ENCODE assay signal across 8 cellular contexts in the genomic region with DNA sequence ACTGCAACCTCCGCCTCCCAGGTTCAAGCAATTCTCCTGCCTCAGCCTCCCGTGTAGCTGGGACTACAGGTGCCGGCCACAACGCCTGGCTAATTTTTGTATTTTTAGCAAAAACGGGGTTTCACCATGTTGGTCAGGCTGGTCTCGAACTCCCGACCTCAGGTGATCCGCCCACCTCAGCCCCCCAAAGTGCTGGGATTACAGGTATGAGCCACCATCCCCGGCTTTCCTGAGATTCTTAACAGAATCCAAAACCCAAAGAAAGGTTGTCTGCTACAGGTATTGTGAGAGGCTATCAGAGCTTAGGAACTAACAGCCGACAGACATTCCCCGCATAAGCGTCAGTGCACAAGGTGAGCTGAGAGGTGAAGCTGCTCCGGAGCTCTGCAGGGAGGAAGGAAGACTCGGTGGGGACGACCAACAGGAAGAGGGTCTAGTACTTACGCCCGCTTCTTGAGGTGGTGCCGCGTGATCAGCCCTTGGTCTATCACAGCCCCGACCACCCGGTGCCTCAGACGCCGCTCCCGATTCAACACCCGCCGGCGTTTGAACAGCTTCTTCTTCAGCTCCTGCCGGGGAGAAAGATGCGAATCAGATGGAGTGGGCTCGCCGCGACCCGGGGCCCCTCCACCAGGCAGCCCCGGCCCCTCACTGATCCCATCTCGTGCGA. TPM values are rescaled to one million over a fixed set of nuclear protein-coding genes. Genes with fewer than 3 reads are reported as not detected.
DNase-seq lines count a peak whose midpoint lies in the region; ATAC-seq and TF ChIP-seq lines count a peak whose summit lies in the region.

No MANE protein-coding gene starts in this region.

- H3K27me3 Mint-ChIP-seq in WTC11 (ENCODE audit: low read depth): no peaks in the 10 kb centered on the region

- no peaks in the 10 kb centered on the region for H3K9me3 Mint-ChIP-seq in WTC11

- peak; percentile 19 for ATAC-seq in HG02763 (IDR thresholded peaks at IDR 0.05; ENCODE audit: unreplicated experiment)
- peak; percentile 29 for ATAC-seq in WTC11

- H3K9ac ChIP-seq in endocrine pancreas (ENCODE audit: control insufficient read depth, insufficient read depth, low read length) (peak overlapping the region; percentile 95), mucosa of stomach (ENCODE audit: low read length) (peak overlapping the region; percentile 79)

- peak overlapping the region; percentile 97 for H3K4me3 Mint-ChIP-seq in WTC11

- CTCF ChIA-PET in WTC11 (lab: Charles Lee): interaction anchor here (0.7 to 2.2 kb wide), 18 partner anchors 11 to 270 kb away, joined by 3 to 10 read pairs (median 5); partner anchors contain the start of genes B3GAT3, BSCL2, EML3 and GANAB

- POLR2A ChIA-PET in WTC11 (lab: Charles Lee): interaction anchor here (0.8 to 3.2 kb wide), 33 partner anchors 8 to 191 kb away, joined by 3 to 42 read pairs (median 7); partner anchors contain the start of genes B3GAT3, BSCL2, EEF1G and GANAB

- H3K27ac Mint-ChIP-seq in WTC11: peak overlapping the region; percentile 95

- peak overlapping the region; percentile 87 to 96 for H3K27ac ChIP-seq in tibial artery

- peak in 3 of 4 experiments; percentile 26 to 56 (median 42) for DNase-seq in activated CD4-positive, CD25-positive, alpha-beta regulatory T cell (lab: John Stamatoyannopoulos, UW)
- no peak for DNase-seq in activated CD4-positive, CD25-positive, alpha-beta regulatory T cell treated with anti-CD3 and anti-CD28 coated beads, Interleukin-2, amount 50 U/mL, for 72 hours
- DNase-seq in NCI-H146 (lab: John Stamatoyannopoulos, UW): peak; percentile 80
- peak; percentile 60 for DNase-seq in WTC11 (ENCODE audit: low spot score)
- DNase-seq in tibial artery: no peak

- peaks cover 16% of the 10 kb centered on the region for H3K4me1 Mint-ChIP-seq in WTC11

- intact Hi-C loops in tibial artery (cut with DNase I; ENCODE audit: low total_unique reads): no loop called here

- TF ChIP-seq CTCF in WTC11 (IDR thresholded peaks at IDR 0.05) (no peak), tibial artery (IDR thresholded peaks at IDR 0.05) (no peak)

- peaks cover 30% of the 10 kb centered on the region for H3K36me3 Mint-ChIP-seq in WTC11

- H3K36me3 ChIP-seq in endocrine pancreas (ENCODE audit: control insufficient read depth, insufficient read depth, low read length) (no peaks in the 10 kb centered on the region), mucosa of stomach (ENCODE audit: control insufficient read depth, insufficient read depth, low read length) (peaks cover 11% of the 10 kb centered on the region), tibial artery (peaks cover 8 to 27% (median 10%) of the 10 kb centered on the region in 3 donors)

- H3K4me3 ChIP-seq in endocrine pancreas (ENCODE audit: control insufficient read depth, insufficient read depth, low read length) (peak overlapping the region; percentile 44), mucosa of stomach (ENCODE audit: low read length) (peak overlapping the region; percentile 96), tibial artery (peak overlapping the region; percentile 87 to 96)

- H3K27me3 ChIP-seq in endocrine pancreas (ENCODE audit: control insufficient read depth, insufficient read depth, low read length) (no peaks in the 10 kb centered on the region), mucosa of stomach (ENCODE audit: control insufficient read depth, insufficient read depth, low read length) (no peaks in the 10 kb centered on the region), tibial artery (no peaks in the 10 kb centered on the region)

- H3K9me3 ChIP-seq in endocrine pancreas (ENCODE audit: control insufficient read depth, low read length) (no peaks in the 10 kb centered on the region), mucosa of stomach (ENCODE audit: control insufficient read depth, low read length) (no peaks in the 10 kb centered on the region), tibial artery (no peaks in the 10 kb centered on the region)

- H3K4me1 ChIP-seq in endocrine pancreas (ENCODE audit: control insufficient read depth, insufficient read depth, low read length) (no peaks in the 10 kb centered on the region), mucosa of stomach (ENCODE audit: control insufficient read depth, insufficient read depth, low read length) (peaks cover 30% of the 10 kb centered on the region), tibial artery (peaks cover 7 to 34% (median 20%) of the 10 kb centered on the region in 4 donors)

TF ChIP-seq in WTC11, 78 proteins besides CTCF, POLR2A, EP300 and RAD21:
- TF ChIP-seq SMAD3 (CRISPR knock-in tag; IDR thresholded peaks at IDR 0.05; ENCODE audit: borderline replicate concordance) (no peak), GRHL2 (CRISPR knock-in tag; IDR thresholded peaks at IDR 0.05; ENCODE audit: insufficient replicate concordance, severe bottlenecking) (no peak), ZNF423 (CRISPR knock-in tag; IDR thresholded peaks at IDR 0.05) (no peak), TEAD1 (CRISPR knock-in tag; IDR thresholded peaks at IDR 0.05) (no peak), NFE2L1 (CRISPR knock-in tag; IDR thresholded peaks at IDR 0.05) (no peak), PRDM15 (CRISPR knock-in tag; IDR thresholded peaks at IDR 0.05) (peak; percentile 90)
- TF ChIP-seq, protein P1, sequence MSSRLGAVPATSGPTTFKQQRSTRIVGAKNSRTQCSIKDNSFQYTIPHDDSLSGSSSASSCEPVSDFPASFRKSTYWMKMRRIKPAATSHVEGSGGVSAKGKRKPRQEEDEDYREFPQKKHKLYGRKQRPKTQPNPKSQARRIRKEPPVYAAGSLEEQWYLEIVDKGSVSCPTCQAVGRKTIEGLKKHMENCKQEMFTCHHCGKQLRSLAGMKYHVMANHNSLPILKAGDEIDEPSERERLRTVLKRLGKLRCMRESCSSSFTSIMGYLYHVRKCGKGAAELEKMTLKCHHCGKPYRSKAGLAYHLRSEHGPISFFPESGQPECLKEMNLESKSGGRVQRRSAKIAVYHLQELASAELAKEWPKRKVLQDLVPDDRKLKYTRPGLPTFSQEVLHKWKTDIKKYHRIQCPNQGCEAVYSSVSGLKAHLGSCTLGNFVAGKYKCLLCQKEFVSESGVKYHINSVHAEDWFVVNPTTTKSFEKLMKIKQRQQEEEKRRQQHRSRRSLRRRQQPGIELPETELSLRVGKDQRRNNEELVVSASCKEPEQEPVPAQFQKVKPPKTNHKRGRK (CRISPR knock-in tag; IDR thresholded peaks at IDR 0.05; ENCODE audit: borderline replicate concordance): no peak

RNA-seq across cellular contexts. Expression of gene C11orf98, which starts 0.5 kb away (rescaled TPM):
- 132 to 154 TPM (median 137 TPM) in 3 replicates for total RNA-seq in WTC11 (2021)

RNA-seq across cellular contexts. Expression of gene CSKMT, which starts 0.6 kb away (rescaled TPM):
- 60.7 to 75.6 TPM (median 60.9 TPM) in 3 replicates for total RNA-seq in WTC11 (2021)

RNA-seq across cellular contexts. Expression of gene UQCC3, which starts 6.9 kb away (rescaled TPM):
- 17.7 to 18.7 TPM (median 18.1 TPM) in 3 replicates for total RNA-seq in WTC11 (2021)

RNA-seq across cellular contexts. Expression of gene LBHD1, which starts 7.5 kb away (rescaled TPM):
- total RNA-seq in WTC11 (2021): 4.2 to 6.3 TPM (median 5.1 TPM) in 3 replicates

RNA-seq across cellular contexts. Expression of gene INTS5, which starts 11.4 kb away (rescaled TPM):
- 28.9 to 32.7 TPM (median 31.9 TPM) in 3 replicates for total RNA-seq in WTC11 (2021)

Comparison
In these comparisons a context has a peak if more than half of its experiments do, and no peak if none do; other contexts are left out.
1. DNase-seq: peak in activated CD4-positive, CD25-positive, alpha-beta regulatory T cell (3 of 4), NCI-H146 (single experiment) and WTC11 (single experiment); none in activated CD4-positive, CD25-positive, alpha-beta regulatory T cell treated with anti-CD3 and anti-CD28 coated beads, Interleukin-2, amount 50 U/mL, for 72 hours (single experiment) and tibial artery (0 of 2).
2. H3K4me3 ChIP-seq: peak in every context shown above with its lines; median percentile 96 in mucosa of stomach; 92 in tibial artery; 44 in endocrine pancreas.